ENCODE assay signal across 23 cellular contexts in genomic region chr16:2787961-2788360, GRCh38. TPM values are rescaled to one million over a fixed set of nuclear protein-coding genes. Genes with fewer than 3 reads are reported as not detected.
"Had no signal": no experiment of that assay in that cellular context is flagged by ENCODE, and none has a peak within 500 bp of the region (broad histone marks: within the 10 kb centered on the region; RNA-seq: fewer than 3 reads in every experiment).

No MANE protein-coding gene starts in this region.

- H3K4me1 ChIP-seq: pancreas had no signal

- H3K27ac ChIP-seq: body of pancreas, colonic mucosa, pancreas, right lobe of liver, thyroid gland had no signal

- H3K36me3 ChIP-seq: colonic mucosa, pancreas, right lobe of liver, thyroid gland had no signal

- H3K9me3 Mint-ChIP-seq: activated CD4-positive, alpha-beta T cell treated with anti-CD3 and anti-CD28 coated beads, Interleukin-2, amount 10 ng/mL, durations not matched to agents 24 days and 14 days; activated naive CD8-positive, alpha-beta T cell treated with anti-CD3 and anti-CD28 coated beads, Interleukin-2, amount 10 ng/mL, durations not matched to agents 7 days and 5 days; neural crest cell; stimulated activated effector memory CD8-positive, alpha-beta T cell treated with anti-CD3 and anti-CD28 coated beads, Interleukin-12 subunit alpha, Interleukin-12 subunit beta, amount 100 ng/mL, for 72 hours had no signal

- H3K9me3 ChIP-seq: body of pancreas, colonic mucosa, pancreas, right lobe of liver, thyroid gland had no signal

- H3K27ac Mint-ChIP-seq: activated CD4-positive, alpha-beta T cell treated with anti-CD3 and anti-CD28 coated beads, Interleukin-2, amount 10 ng/mL, durations not matched to agents 24 days and 14 days; naive B cell; stimulated activated effector memory CD8-positive, alpha-beta T cell treated with anti-CD3 and anti-CD28 coated beads, Interleukin-12 subunit alpha, Interleukin-12 subunit beta, amount 100 ng/mL, for 72 hours had no signal

- H3K4me3 ChIP-seq: body of pancreas, colonic mucosa, pancreas, right lobe of liver, thyroid gland had no signal

- ATAC-seq: activated CD8-positive, alpha-beta T cell treated with anti-CD3 and anti-CD28 coated beads, Interleukin-2, amount 10 ng/mL, durations not matched to agents 7 days and 5 days; body of pancreas; pancreas; right lobe of liver; stimulated activated effector memory CD8-positive, alpha-beta T cell treated with anti-CD3 and anti-CD28 coated beads, Interleukin-12 subunit alpha, Interleukin-12 subunit beta, amount 100 ng/mL, for 72 hours had no signal

- H3K36me3 Mint-ChIP-seq: activated naive CD8-positive, alpha-beta T cell treated with anti-CD3 and anti-CD28 coated beads, Interleukin-2, amount 10 ng/mL, durations not matched to agents 7 days and 5 days; naive B cell; stimulated activated effector memory CD8-positive, alpha-beta T cell treated with anti-CD3 and anti-CD28 coated beads, Interleukin-12 subunit alpha, Interleukin-12 subunit beta, amount 100 ng/mL, for 72 hours had no signal

- H3K4me3 Mint-ChIP-seq: activated CD4-positive, alpha-beta T cell treated with anti-CD3 and anti-CD28 coated beads, Interleukin-2, amount 10 ng/mL, durations not matched to agents 24 days and 14 days; activated CD8-positive, alpha-beta T cell treated with anti-CD3 and anti-CD28 coated beads, Interleukin-2, amount 10 ng/mL, durations not matched to agents 7 days and 5 days; neural crest cell; stimulated activated effector memory CD8-positive, alpha-beta T cell treated with anti-CD3 and anti-CD28 coated beads, Interleukin-12 subunit alpha, Interleukin-12 subunit beta, amount 100 ng/mL, for 72 hours had no signal

- DNase-seq: activated CD4-positive, alpha-beta T cell treated with anti-CD3 and anti-CD28 coated beads, Interleukin-2, amount 10 ng/mL, durations not matched to agents 24 days and 14 days; activated CD8-positive, alpha-beta memory T cell treated with anti-CD3 and anti-CD28 coated beads, Interleukin-2, amount 50 U/mL, for 4 hours; activated CD8-positive, alpha-beta T cell treated with anti-CD3 and anti-CD28 coated beads, Interleukin-2, amount 10 ng/mL, durations not matched to agents 7 days and 5 days; amygdala; body of pancreas; central memory CD4-positive, alpha-beta T cell; colonic mucosa; erythroblast; foreskin melanocyte; hypothalamus; islet precursor cell; naive B cell; pancreas; right lobe of liver; stimulated activated CD4-positive, alpha-beta T cell treated with anti-CD3 and anti-CD28 coated beads, Interleukin-4, amount 100 ng/mL, for 24 hours; T-helper 1 cell; T1000; thyroid gland had no signal

RNA-seq across cellular contexts. Expression of gene PRSS33, which starts 0.6 kb away (rescaled TPM):
- total RNA-seq: activated CD4-positive, alpha-beta T cell treated with anti-CD3 and anti-CD28 coated beads, Interleukin-2, amount 10 ng/mL, durations not matched to agents 24 days and 14 days; activated CD8-positive, alpha-beta T cell treated with anti-CD3 and anti-CD28 coated beads, Interleukin-2, amount 10 ng/mL, durations not matched to agents 7 days and 5 days; body of pancreas; colonic mucosa; mononuclear cell; pancreas; right lobe of liver; thyroid gland; urinary bladder had no signal
- polyA plus RNA-seq: urinary bladder had no signal

RNA-seq across cellular contexts. Expression of gene PRSS41, which starts 10.3 kb away (rescaled TPM):
- total RNA-seq: activated CD4-positive, alpha-beta T cell treated with anti-CD3 and anti-CD28 coated beads, Interleukin-2, amount 10 ng/mL, durations not matched to agents 24 days and 14 days; activated CD8-positive, alpha-beta T cell treated with anti-CD3 and anti-CD28 coated beads, Interleukin-2, amount 10 ng/mL, durations not matched to agents 7 days and 5 days; activated naive CD8-positive, alpha-beta T cell treated with anti-CD3 and anti-CD28 coated beads, Interleukin-2, amount 10 ng/mL, durations not matched to agents 7 days and 5 days; body of pancreas; colonic mucosa; mononuclear cell; neural crest cell; pancreas; right lobe of liver; thyroid gland; urinary bladder had no signal
- polyA plus RNA-seq: pancreas, urinary bladder had no signal

RNA-seq across cellular contexts. Expression of gene PRSS21, which starts 29.1 kb away (rescaled TPM):
- total RNA-seq: mononuclear cell, neural crest cell, right lobe of liver, urinary bladder had no signal
